Comparison of ENCODE assay signal across 21 cellular contexts in genomic region chr17:27622160-27622559, GRCh38.
"Had no signal": no experiment of that assay in that cellular context is flagged by ENCODE, and none has a peak within 500 bp of the region (broad histone marks: within the 10 kb centered on the region; RNA-seq: fewer than 3 reads in every experiment).

No MANE protein-coding gene starts in this region.

- H3K27ac Mint-ChIP-seq: activated CD4-positive, alpha-beta memory T cell treated with anti-CD3 and anti-CD28 coated beads, Interleukin-2, amount 10 ng/mL, durations not matched to agents 7 days and 5 days; nephron; T-cell; type B pancreatic cell; WTC11 had no signal

- H3K4me3 ChIP-seq: body of pancreas, esophagus squamous epithelium, gastrocnemius medialis, pancreas, psoas muscle, right atrium auricular region, stomach, thoracic aorta had no signal

- H3K4me1 ChIP-seq: body of pancreas, pancreas had no signal

- FAIRE-seq: colon, pancreas had no signal

- H3K9me3 Mint-ChIP-seq: activated CD4-positive, alpha-beta memory T cell treated with anti-CD3 and anti-CD28 coated beads, Interleukin-2, amount 10 ng/mL, durations not matched to agents 7 days and 5 days; activated T-helper 2 cell treated with anti-CD3 and anti-CD28 coated beads, Interferon-gamma antibody, Interleukin-2, Interleukin-4, amounts not matched to agents 10 μg/mL and 5 μg/mL and 100 μg/mL, durations not matched to agents 14 hours and 24 hours and 36 hours; nephron; T-cell; type B pancreatic cell; WTC11 had no signal

- ATAC-seq: body of pancreas, pancreas, SK-N-SH treated with all-trans-retinoic acid at 6 μM for 48 hours, T-cell, WTC11 had no signal

- H3K27me3 ChIP-seq: body of pancreas, esophagus squamous epithelium, gastrocnemius medialis, neutrophil, pancreas, right atrium auricular region, stomach had no signal

- H3K4me3 Mint-ChIP-seq: activated CD4-positive, alpha-beta memory T cell treated with anti-CD3 and anti-CD28 coated beads, Interleukin-2, amount 10 ng/mL, durations not matched to agents 7 days and 5 days; nephron; T-cell; type B pancreatic cell; WTC11 had no signal

- H3K9me3 ChIP-seq: body of pancreas, esophagus squamous epithelium, gastrocnemius medialis, neutrophil, pancreas, psoas muscle, right atrium auricular region, stomach, thoracic aorta had no signal

- H3K4me1 Mint-ChIP-seq: WTC11 had no signal

- H3K27me3 Mint-ChIP-seq: activated CD4-positive, alpha-beta memory T cell treated with anti-CD3 and anti-CD28 coated beads, Interleukin-2, amount 10 ng/mL, durations not matched to agents 7 days and 5 days; T-cell; type B pancreatic cell had no signal

- H3K27ac ChIP-seq: body of pancreas, esophagus squamous epithelium, neutrophil, pancreas, psoas muscle, right atrium auricular region, thoracic aorta had no signal

- DNase-seq: activated CD4-positive, alpha-beta memory T cell treated with anti-CD3 and anti-CD28 coated beads, Interleukin-2, amount 10 ng/mL, durations not matched to agents 7 days and 5 days; activated naive CD4-positive, alpha-beta T cell; body of pancreas; central memory CD4-positive, alpha-beta T cell; esophagus squamous epithelium; gastrocnemius medialis; pancreas; psoas muscle; stimulated activated CD4-positive, alpha-beta T cell treated with anti-CD3 and anti-CD28 coated beads, Interleukin-1b, Interleukin-23, amount 100 ng/mL, for 48 hours; stomach; T-cell; T-helper 9 cell had no signal
